13 cellular contexts compared by ENCODE assay signal in the genomic region with DNA sequence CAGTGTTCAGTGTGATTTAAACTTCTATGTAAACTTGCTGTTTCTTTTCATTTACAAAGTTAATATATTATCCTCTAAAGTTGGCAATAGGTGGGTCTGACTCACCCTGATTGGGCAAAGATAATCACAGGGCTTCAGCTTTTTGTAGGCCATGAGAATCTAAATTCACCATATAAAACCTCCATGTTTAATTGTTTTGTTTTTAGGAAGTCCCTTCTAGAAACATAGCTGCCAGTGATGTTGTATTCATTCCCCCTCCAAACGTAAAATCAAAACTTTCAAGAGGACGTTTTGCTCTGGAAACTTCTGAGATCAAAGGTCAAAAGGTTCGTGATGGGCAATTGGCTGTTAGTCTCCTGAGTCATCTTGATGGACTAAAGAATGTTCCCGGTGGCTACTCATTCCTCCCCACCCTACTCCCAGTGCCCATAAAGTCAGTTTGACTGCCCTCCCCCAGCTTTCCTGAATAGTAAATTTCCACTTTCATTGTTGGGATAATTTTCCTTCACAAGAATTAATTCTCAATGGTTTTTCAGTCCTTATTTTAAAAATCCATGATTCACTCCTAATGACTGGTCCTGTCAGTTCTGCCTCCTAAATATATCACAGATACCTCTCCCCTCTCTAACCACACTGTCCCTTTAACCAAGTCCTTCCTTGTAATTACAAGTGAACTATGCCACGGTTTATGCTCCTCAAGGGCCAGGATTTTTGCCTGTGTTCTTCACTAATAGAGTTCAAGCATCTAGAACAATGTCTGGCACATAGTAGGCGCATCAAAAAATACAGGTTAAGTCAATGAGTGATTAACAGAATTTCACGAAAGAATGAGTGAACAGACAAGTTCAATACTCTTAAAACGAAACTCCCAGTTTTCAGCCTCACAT.
DNase-seq lines count a peak whose midpoint lies in the region; ATAC-seq and TF ChIP-seq lines count a peak whose summit lies in the region.
"Had no signal": no experiment of that assay in that cellular context is flagged by ENCODE, and none has a peak within 500 bp of the region (broad histone marks: within the 10 kb centered on the region; RNA-seq: fewer than 3 reads in every experiment).

No MANE protein-coding gene starts in this region.

- H3F3A ChIP-seq in DOHH2 (ENCODE audit: control insufficient read depth, insufficient read depth): no peaks in the 10 kb centered on the region

- H3K4me1 ChIP-seq in DOHH2 (ENCODE audit: control insufficient read depth, low read length) (peaks cover 23% of the 10 kb centered on the region), IMR-90 (ENCODE audit: control insufficient read depth, insufficient read depth, low read length) (no peaks in the 10 kb centered on the region; the same call in 1 of the 2 replicates), right cardiac atrium (ENCODE audit: control insufficient read depth, insufficient read depth, low read length) (no peaks in the 10 kb centered on the region)
- H3K4me1 ChIP-seq: parathyroid adenoma had no signal

- H3K36me3 Mint-ChIP-seq in activated CD4-positive, alpha-beta T cell treated with anti-CD3 and anti-CD28 coated beads, Interleukin-2, amount 10 ng/mL, durations not matched to agents 24 days and 14 days (ENCODE audit: low read depth): no peaks in the 10 kb centered on the region

- in situ Hi-C loops in IMR-90 (cut with MboI; ENCODE audit: low sequenced_read_pairs): no loop called here

- no peak overlapping the region for H3K4me3 Mint-ChIP-seq in activated CD4-positive, alpha-beta T cell treated with anti-CD3 and anti-CD28 coated beads, Interleukin-2, amount 10 ng/mL, durations not matched to agents 24 days and 14 days
- H3K4me3 Mint-ChIP-seq: activated CD8-positive, alpha-beta T cell treated with anti-CD3 and anti-CD28 coated beads for 36 hours had no signal

- no peak overlapping the region for H3K14ac ChIP-seq in IMR-90 (replicated peaks; ENCODE audit: low read depth, low read length)

- H4K8ac ChIP-seq in IMR-90 (ENCODE audit: low read depth in 2 of 2, low read length in 2 of 2): no peak overlapping the region

- no peak overlapping the region for H4K5ac ChIP-seq in IMR-90 (ENCODE audit: low read depth, low read length)

- intact Hi-C loops in IMR-90 (cut with micrococcal nuclease) (no loop called here), right cardiac atrium (cut with DNase I) (no loop called here)
- intact Hi-C loops in activated CD4-positive, alpha-beta T cell treated with anti-CD3 and anti-CD28 coated beads, Interleukin-2, amount 10 ng/mL, durations not matched to agents 24 days and 14 days (cut with micrococcal nuclease): no loop called here

- H2AK9ac ChIP-seq in IMR-90 (replicated peaks; ENCODE audit: low read depth, low read length, poor library complexity): no peak overlapping the region

- POLR2A ChIA-PET in IMR-90 (lab: Charles Lee; ENCODE audit: unreplicated experiment): no interaction called here

- ATAC-seq in IMR-90 (ENCODE audit: low read depth): peak; percentile 40; the same call in 1 of the 2 replicates
- ATAC-seq in right cardiac atrium: no peak
- no peak for ATAC-seq in GM21360 (IDR thresholded peaks at IDR 0.05; ENCODE audit: unreplicated experiment)
- ATAC-seq: activated CD8-positive, alpha-beta T cell treated with anti-CD3 and anti-CD28 coated beads for 36 hours had no signal

- H2AK5ac ChIP-seq in IMR-90 (ENCODE audit: low read depth, low read length): no peak overlapping the region

- CTCF ChIA-PET in IMR-90 (lab: Yijun Ruan, JAX): interaction anchor here (0.7 kb wide), 1 partner anchor 18 kb away, joined by 3 read pairs; no protein-coding TSS in a partner anchor

- no TSS peak for BruUV-seq in IMR-90 (replicated peaks; lab: Mats Ljungman, UMichigan)

- H3K4me2 ChIP-seq in DOHH2 (ENCODE audit: low read length) (peak overlapping the region; percentile 40), IMR-90 (ENCODE audit: low read depth, low read length) (peak overlapping the region; percentile 58; the same call in 1 of the 2 replicates)

- H3K27ac ChIP-seq in DOHH2 (ENCODE audit: low read depth, low read length) (no peak overlapping the region), IMR-90 (ENCODE audit: insufficient read depth, low read length) (no peak overlapping the region), right cardiac atrium (ENCODE audit: low read length) (no peak overlapping the region)
- H3K27ac ChIP-seq: cardiac muscle cell, parathyroid adenoma had no signal

- no peak overlapping the region for H3K9ac ChIP-seq in IMR-90 (ENCODE audit: low read depth, low read length)
- H3K9ac ChIP-seq: parathyroid adenoma had no signal

- TF ChIP-seq POLR2A in IMR-90 (IDR thresholded peaks at IDR 0.05; ENCODE audit: low read depth, low read length): no peak

- no peak overlapping the region for H3K27ac Mint-ChIP-seq in activated CD4-positive, alpha-beta T cell treated with anti-CD3 and anti-CD28 coated beads, Interleukin-2, amount 10 ng/mL, durations not matched to agents 24 days and 14 days
- H3K27ac Mint-ChIP-seq: activated CD8-positive, alpha-beta T cell treated with anti-CD3 and anti-CD28 coated beads for 36 hours had no signal

- H2BK15ac ChIP-seq in IMR-90 (ENCODE audit: low read depth, low read length): no peak overlapping the region

- H3K79me1 ChIP-seq in IMR-90 (ENCODE audit: low read depth in 1 of 2, low read length in 2 of 2): no peaks in the 10 kb centered on the region

- no peak for TF ChIP-seq RAD21 in IMR-90 (IDR thresholded peaks at IDR 0.05; ENCODE audit: low read length)

- H2AFZ ChIP-seq in IMR-90 (replicated peaks; ENCODE audit: low read length, poor library complexity): no peak overlapping the region
- H2AFZ ChIP-seq: parathyroid adenoma had no signal

- no peak overlapping the region for H3K4ac ChIP-seq in IMR-90 (ENCODE audit: low read depth, low read length)

- no peak for TF ChIP-seq CTCF in DOHH2 (IDR thresholded peaks at IDR 0.05; ENCODE audit: low read depth, low read length, poor library complexity, severe bottlenecking)
- TF ChIP-seq CTCF in IMR-90 (conservative IDR thresholded peaks at IDR 0.05; ENCODE audit: low read depth, low read length): no peak
- TF ChIP-seq CTCF in cardiac fibroblast (IDR thresholded peaks at IDR 0.05; ENCODE audit: low read depth, low read length): no peak

- H3K9me1 ChIP-seq in IMR-90 (ENCODE audit: insufficient read depth, low read length): no peaks in the 10 kb centered on the region

- H2BK5ac ChIP-seq in IMR-90 (ENCODE audit: low read depth, low read length, poor library complexity, severe bottlenecking): no peak overlapping the region

- H3K9me3 ChIP-seq in DOHH2 (ENCODE audit: control insufficient read depth, insufficient read depth, low read length) (no peaks in the 10 kb centered on the region), IMR-90 (ENCODE audit: control insufficient read depth, insufficient read depth, low read length) (no peaks in the 10 kb centered on the region), right cardiac atrium (ENCODE audit: control insufficient read depth, low read length) (no peaks in the 10 kb centered on the region)

- no peak overlapping the region for H3K56ac ChIP-seq in IMR-90 (ENCODE audit: extremely low read depth, insufficient read depth, low read length)

- no peak overlapping the region for H2BK120ac ChIP-seq in IMR-90 (ENCODE audit: low read depth, low read length)

- no peak overlapping the region for H3K18ac ChIP-seq in IMR-90 (ENCODE audit: low read depth, low read length)

- WGBS in IMR-90 (ENCODE audit: extremely low coverage in 2 of 2, insufficient read length in 1 of 2), 2 experiments: 50% methylated on average over 1 of the region's 8 CpGs; no CpG with 5 or more reads in 1 of the 2 experiments
- WGBS in right cardiac atrium: 65% methylated on average over 8 of the region's 8 CpGs

- DNase-seq in IMR-90: peak; percentile 19
- peak; percentile 2 to 68 for DNase-seq in cardiac fibroblast (ENCODE audit: low read depth in 2 of 2)
- DNase-seq in midbrain (lab: John Stamatoyannopoulos, UW): peak; percentile 38
- DNase-seq in activated CD4-positive, alpha-beta T cell treated with anti-CD3 and anti-CD28 coated beads, Interleukin-2, amount 10 ng/mL, durations not matched to agents 24 days and 14 days: no peak
- DNase-seq in right cardiac atrium: no peak
- DNase-seq in NCI-H1105 treated with DMSO at 0.1 percent for 48 hours (lab: John Stamatoyannopoulos, UW): no peak
- DNase-seq: activated CD8-positive, alpha-beta T cell treated with anti-CD3 and anti-CD28 coated beads for 36 hours; GF-D8; RPMI8226 had no signal

- H4K91ac ChIP-seq in IMR-90 (ENCODE audit: insufficient read depth, low read depth, low read length): no peak overlapping the region

- H3K9me2 ChIP-seq in DOHH2 (replicated peaks; ENCODE audit: control insufficient read depth, low read length): no peaks in the 10 kb centered on the region

- H3K4me1 Mint-ChIP-seq in activated CD4-positive, alpha-beta T cell treated with anti-CD3 and anti-CD28 coated beads, Interleukin-2, amount 10 ng/mL, durations not matched to agents 24 days and 14 days: no peaks in the 10 kb centered on the region

- no peaks in the 10 kb centered on the region for H3K27me3 Mint-ChIP-seq in activated CD4-positive, alpha-beta T cell treated with anti-CD3 and anti-CD28 coated beads, Interleukin-2, amount 10 ng/mL, durations not matched to agents 24 days and 14 days

- no peaks in the 10 kb centered on the region for H3K9me3 Mint-ChIP-seq in activated CD4-positive, alpha-beta T cell treated with anti-CD3 and anti-CD28 coated beads, Interleukin-2, amount 10 ng/mL, durations not matched to agents 24 days and 14 days
- H3K9me3 Mint-ChIP-seq: activated CD8-positive, alpha-beta T cell treated with anti-CD3 and anti-CD28 coated beads for 36 hours had no signal

- H3K79me2 ChIP-seq in DOHH2 (ENCODE audit: control insufficient read depth, low read length): no peaks in the 10 kb centered on the region
- H3K79me2 ChIP-seq: parathyroid adenoma had no signal

- H3K4me3 ChIP-seq in DOHH2 (ENCODE audit: low read length) (no peak overlapping the region), IMR-90 (ENCODE audit: insufficient read depth, low read depth, low read length) (no peak overlapping the region), cardiac fibroblast (replicated peaks in 1 of 2; ENCODE audit: low read depth in 2 of 2, low read length in 2 of 2) (no peak overlapping the region), right cardiac atrium (ENCODE audit: low read length) (no peak overlapping the region)
- H3K4me3 ChIP-seq: cardiac muscle cell had no signal

- H4K20me1 ChIP-seq in DOHH2 (ENCODE audit: control insufficient read depth, insufficient read depth, low read depth, low read length) (no peaks in the 10 kb centered on the region), IMR-90 (ENCODE audit: insufficient read depth, low read length) (no peaks in the 10 kb centered on the region)

- H3K36me3 ChIP-seq in DOHH2 (ENCODE audit: control insufficient read depth, low read length) (no peaks in the 10 kb centered on the region), IMR-90 (ENCODE audit: control insufficient read depth, insufficient read depth, low read length) (no peaks in the 10 kb centered on the region)
- H3K36me3 ChIP-seq: cardiac muscle cell had no signal

- no peak overlapping the region for H3K23ac ChIP-seq in IMR-90 (ENCODE audit: low read depth, low read length)

- dilution Hi-C loops in IMR-90 (cut with HindIII; ENCODE audit: low sequenced_read_pairs, unreplicated experiment): no loop called here

- H3K27me3 ChIP-seq in DOHH2 (ENCODE audit: control insufficient read depth, low read length): no peaks in the 10 kb centered on the region
- no peaks in the 10 kb centered on the region; the same call in 1 of the 2 replicates for H3K27me3 ChIP-seq in IMR-90 (ENCODE audit: control insufficient read depth, insufficient read depth, low read length)
- no peaks in the 10 kb centered on the region for H3K27me3 ChIP-seq in right cardiac atrium (ENCODE audit: control insufficient read depth, insufficient read depth)
- H3K27me3 ChIP-seq: cardiac muscle cell had no signal

- no peak overlapping the region for H2BK20ac ChIP-seq in IMR-90 (ENCODE audit: low read depth, low read length)

Comparison
In these comparisons a context has a peak if more than half of its experiments do, and no peak if none do; other contexts are left out.
1. DNase-seq: peak in IMR-90 (single experiment), cardiac fibroblast (2 of 2) and midbrain (single experiment); none in activated CD4-positive, alpha-beta T cell treated with anti-CD3 and anti-CD28 coated beads, Interleukin-2, amount 10 ng/mL, durations not matched to agents 24 days and 14 days (single experiment), right cardiac atrium (0 of 3) and NCI-H1105 treated with DMSO at 0.1 percent for 48 hours (single experiment).